Comparison of ENCODE assay signal across 17 cellular contexts in the genomic region with DNA sequence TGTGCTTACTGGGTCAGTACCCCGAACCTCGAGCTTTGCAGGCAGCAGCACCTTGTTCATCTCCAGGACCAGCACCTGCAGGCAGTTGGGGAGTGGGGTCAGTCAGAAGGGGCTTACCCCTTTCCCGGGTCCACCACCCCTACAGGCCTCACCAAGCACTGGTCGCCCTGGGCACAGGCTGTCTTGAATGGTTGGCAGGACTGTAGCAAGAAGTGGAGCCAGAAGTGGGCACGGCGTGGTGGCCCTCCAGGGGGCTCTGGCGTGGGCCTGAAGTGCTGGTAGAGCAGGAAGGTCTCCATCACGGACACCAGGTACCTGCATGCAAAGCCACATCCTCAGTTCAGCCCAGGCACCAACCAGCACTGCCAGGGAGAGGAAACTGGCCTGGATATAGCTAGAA. TPM values are rescaled to one million over a fixed set of nuclear protein-coding genes. Genes with fewer than 3 reads are reported as not detected.
"Had no signal": no experiment of that assay in that cellular context is flagged by ENCODE, and none has a peak within 500 bp of the region (broad histone marks: within the 10 kb centered on the region; RNA-seq: fewer than 3 reads in every experiment).

No MANE protein-coding gene starts in this region.

- ATAC-seq: left colon, mucosa of descending colon had no signal

- H3K4me3 ChIP-seq: adrenal gland, mucosa of descending colon, ovary had no signal

- H3K27me3 ChIP-seq: adrenal gland, ovary, upper lobe of left lung had no signal

- H3K9me3 Mint-ChIP-seq: activated naive CD4-positive, alpha-beta T cell treated with anti-CD3 and anti-CD28 coated beads for 36 hours; neural crest cell; stimulated activated naive CD8-positive, alpha-beta T cell treated with anti-CD3 and anti-CD28 coated beads, Interleukin-15, Interleukin-2, amounts not matched to agents 100 ng/mL and 50 ng/mL, for 24 hours had no signal

- H3K4me3 Mint-ChIP-seq: activated naive CD4-positive, alpha-beta T cell treated with anti-CD3 and anti-CD28 coated beads for 36 hours had no signal

- DNase-seq: activated CD4-positive, alpha-beta T cell treated with anti-CD3 and anti-CD28 coated beads for 48 hours; activated naive CD4-positive, alpha-beta T cell treated with anti-CD3 and anti-CD28 coated beads for 36 hours; adrenal gland; caudate nucleus; erythroblast; hypothalamus; left colon; mammary epithelial cell; mucosa of descending colon; ovary; stimulated activated CD4-positive, alpha-beta T cell treated with anti-CD3 and anti-CD28 coated beads, Interleukin-12 subunit alpha, Interleukin-12 subunit beta, amount 100 ng/mL, for 4 hours; T1000; upper lobe of left lung; WERI-Rb-1 had no signal

- H3K27ac ChIP-seq: adrenal gland, ovary, upper lobe of left lung, WERI-Rb-1 had no signal

- H3K36me3 ChIP-seq: ovary had no signal

- H3K27ac Mint-ChIP-seq: activated naive CD4-positive, alpha-beta T cell treated with anti-CD3 and anti-CD28 coated beads for 36 hours; stimulated activated naive CD8-positive, alpha-beta T cell treated with anti-CD3 and anti-CD28 coated beads, Interleukin-15, Interleukin-2, amounts not matched to agents 100 ng/mL and 50 ng/mL, for 24 hours had no signal

- H3K9me3 ChIP-seq: adrenal gland, mucosa of descending colon, ovary, upper lobe of left lung had no signal

RNA-seq across cellular contexts. Expression of a gene that starts 13.1 kb away (rescaled TPM):
- total RNA-seq: activated naive CD4-positive, alpha-beta T cell treated with anti-CD3 and anti-CD28 coated beads for 36 hours; mammary epithelial cell; neural crest cell had no signal
- polyA plus RNA-seq: mammary epithelial cell had no signal

RNA-seq across cellular contexts. Expression of a gene that starts 21.6 kb away (rescaled TPM):
- total RNA-seq: activated naive CD4-positive, alpha-beta T cell treated with anti-CD3 and anti-CD28 coated beads for 36 hours; neural crest cell; temporal lobe had no signal

RNA-seq across cellular contexts. Expression of a gene that starts 30.9 kb away (rescaled TPM):
- total RNA-seq: left colon had no signal
